ENCODE assay signal across 17 cellular contexts in the genomic region with DNA sequence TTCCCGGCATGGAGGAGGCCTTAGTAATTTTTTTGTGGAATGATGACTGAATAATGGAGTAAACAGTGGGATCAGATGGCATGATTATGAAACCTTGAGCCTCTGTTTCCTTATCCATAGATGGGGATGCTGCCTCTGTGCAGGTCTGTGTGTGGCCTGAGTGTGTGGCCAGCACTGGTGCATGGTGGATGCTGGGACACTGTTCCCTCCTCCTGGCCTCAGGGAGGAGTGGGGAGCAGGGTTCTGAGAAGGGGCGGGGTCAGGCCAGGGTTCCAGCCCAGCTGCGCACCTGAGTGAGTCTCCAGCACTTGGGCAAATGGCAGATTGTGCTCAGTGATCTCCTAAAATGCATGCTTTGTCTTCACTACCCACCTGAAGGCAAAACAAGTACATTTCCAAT.
A peak's percentile ranks its signal among the peaks of the same experiment; 100 is the strongest.
DNase-seq lines count a peak whose midpoint lies in the region; ATAC-seq and TF ChIP-seq lines count a peak whose summit lies in the region.
"Had no signal": no experiment of that assay in that cellular context is flagged by ENCODE, and none has a peak within 500 bp of the region (broad histone marks: within the 10 kb centered on the region; RNA-seq: fewer than 3 reads in every experiment).

No MANE protein-coding gene starts in this region.

- no peak for ATAC-seq in heart left ventricle
- ATAC-seq: CD8-positive, alpha-beta T cell had no signal

- no peak for TF ChIP-seq POLR2A in heart left ventricle (IDR thresholded peaks at IDR 0.05)

- H3K9me3 Mint-ChIP-seq in neural crest cell, result no peaks in the 10 kb centered on the region
- H3K9me3 Mint-ChIP-seq: CD4-positive, CD25-positive, alpha-beta regulatory T cell; CD8-positive, alpha-beta T cell had no signal

- no peak overlapping the region for H3K4me3 Mint-ChIP-seq in neural crest cell
- H3K4me3 Mint-ChIP-seq: B cell; CD4-positive, CD25-positive, alpha-beta regulatory T cell; CD8-positive, alpha-beta T cell had no signal

- H3K9me3 ChIP-seq in right atrium auricular region (no peaks in the 10 kb centered on the region), heart left ventricle (no peaks in the 10 kb centered on the region)
- H3K9me3 ChIP-seq: HAP-1 had no signal

- H3K36me3 Mint-ChIP-seq in neural crest cell (ENCODE audit: low read depth), result no peaks in the 10 kb centered on the region
- H3K36me3 Mint-ChIP-seq: CD4-positive, CD25-positive, alpha-beta regulatory T cell; CD8-positive, alpha-beta T cell had no signal

- H3K27me3 ChIP-seq in right atrium auricular region (no peaks in the 10 kb centered on the region), heart left ventricle (peaks cover 0 to 15% (median 0%) of the 10 kb centered on the region in 9 donors)
- H3K27me3 ChIP-seq: BLaER1 had no signal

- TF ChIP-seq CTCF in right atrium auricular region (IDR thresholded peaks at IDR 0.05), result no peak
- no peak for TF ChIP-seq CTCF in heart left ventricle (IDR thresholded peaks at IDR 0.05)
- no peak for TF ChIP-seq CTCF in neural crest cell (conservative IDR thresholded peaks at IDR 0.05)

- H3K36me3 ChIP-seq in right atrium auricular region (no peaks in the 10 kb centered on the region), heart left ventricle (no peaks in the 10 kb centered on the region)
- H3K36me3 ChIP-seq: BLaER1, HAP-1 had no signal

- H3K4me3 ChIP-seq in right atrium auricular region (no peak overlapping the region), heart left ventricle (no peak overlapping the region)
- H3K4me3 ChIP-seq: BLaER1, HAP-1 had no signal

- H3K4me1 Mint-ChIP-seq in neural crest cell, result no peaks in the 10 kb centered on the region
- H3K4me1 Mint-ChIP-seq: B cell; CD4-positive, CD25-positive, alpha-beta regulatory T cell had no signal

- no peaks in the 10 kb centered on the region for H3K4me1 ChIP-seq in right atrium auricular region
- H3K4me1 ChIP-seq in heart left ventricle, result no peaks in the 10 kb centered on the region
- H3K4me1 ChIP-seq: BLaER1, HAP-1 had no signal

- 80 to 90% (median 85%) methylated on average over 3 of the region's 3 CpGs for WGBS in heart left ventricle, 4 donors

- intact Hi-C loops in heart left ventricle (cut with DNase I), result no loop called here

- peak overlapping the region; percentile 28 for H3K27ac Mint-ChIP-seq in neural crest cell (ENCODE audit: unreplicated experiment)
- H3K27ac Mint-ChIP-seq: B cell; CD4-positive, CD25-positive, alpha-beta regulatory T cell; CD8-positive, alpha-beta T cell had no signal

- H3K27ac ChIP-seq in right atrium auricular region (no peak overlapping the region), heart left ventricle (no peak overlapping the region)
- H3K27ac ChIP-seq: BLaER1, C4-2B had no signal

- DNase-seq in right atrium auricular region (ENCODE audit: low spot score), result peak; percentile 26
- no peak for DNase-seq in heart left ventricle
- DNase-seq in ecto neural progenitor cell (ENCODE audit: low spot score), result peak; percentile 18
- DNase-seq in neural crest cell (ENCODE audit: low read depth, low spot score), result no peak
- no peak for DNase-seq in activated CD4-positive, alpha-beta T cell treated with anti-CD3 and anti-CD28 coated beads for 48 hours
- no peak for DNase-seq in NCI-H510A treated with DMSO at 0.1 percent for 48 hours (lab: John Stamatoyannopoulos, UW)
- no peak for DNase-seq in DMS53 treated with DMSO at 0.1 percent for 48 hours (lab: John Stamatoyannopoulos, UW; ENCODE audit: unreplicated experiment)
- DNase-seq: Calu3; CD4-positive, CD25-positive, alpha-beta regulatory T cell; CD8-positive, alpha-beta T cell; DMS53; DND-41; GOT3 had no signal

- H3K27me3 Mint-ChIP-seq in neural crest cell (ENCODE audit: low read depth), result peaks cover 2% of the 10 kb centered on the region
- H3K27me3 Mint-ChIP-seq: CD4-positive, CD25-positive, alpha-beta regulatory T cell had no signal

Comparison
In these comparisons a context has a peak if more than half of its experiments do, and no peak if none do; other contexts are left out.
1. DNase-seq: peak in right atrium auricular region (single experiment) and ecto neural progenitor cell (single experiment); none in heart left ventricle (0 of 5), neural crest cell (single experiment), activated CD4-positive, alpha-beta T cell treated with anti-CD3 and anti-CD28 coated beads for 48 hours (single experiment), NCI-H510A treated with DMSO at 0.1 percent for 48 hours (single experiment) and DMS53 treated with DMSO at 0.1 percent for 48 hours (single experiment).